Comparison of ENCODE assay signal across 19 cellular contexts in genomic region chr3:15685927-15686326, GRCh38.
A peak's percentile ranks its signal among the peaks of the same experiment; 100 is the strongest.
DNase-seq lines count a peak whose midpoint lies in the region; ATAC-seq and TF ChIP-seq lines count a peak whose summit lies in the region.
"Had no signal": no experiment of that assay in that cellular context is flagged by ENCODE, and none has a peak within 500 bp of the region (broad histone marks: within the 10 kb centered on the region; RNA-seq: fewer than 3 reads in every experiment).

No MANE protein-coding gene starts in this region.

- H3K79me2 ChIP-seq in SK-N-SH (ENCODE audit: insufficient read depth) = peaks cover 39% of the 10 kb centered on the region

- peaks cover 77 to 90% of the 10 kb centered on the region in 2 experiments for H3K36me3 ChIP-seq in SK-N-SH (replicated peaks in 1 of 2; ENCODE audit: control insufficient read depth in 1 of 2, insufficient read depth in 2 of 2, low read length in 1 of 2)
- H3K36me3 ChIP-seq: uterus had no signal

- peaks cover 29 to 33% of the 10 kb centered on the region in 2 experiments for H3K4me1 ChIP-seq in SK-N-SH (ENCODE audit: control insufficient read depth in 1 of 2, insufficient read depth in 2 of 2, low read depth in 1 of 2, low read length in 1 of 2)
- H3K4me1 ChIP-seq: Caco-2, uterus had no signal

- POLR2A ChIA-PET in SK-N-SH (lab: Yijun Ruan, JAX) = no interaction called here

- peak; percentile 71 to 80; a peak in 3 of 4 replicates for TF ChIP-seq EP300 in SK-N-SH (IDR thresholded peaks at IDR 0.05; ENCODE audit: borderline replicate concordance in 1 of 2, low read depth in 1 of 2, low read length in 1 of 2)

- peak overlapping the region; percentile 31 for H3K27ac ChIP-seq in 22Rv1
- peak overlapping the region; percentile 42 to 83 for H3K27ac ChIP-seq in SK-N-SH (ENCODE audit: low read depth in 2 of 2, low read length in 1 of 2)
- H3K27ac ChIP-seq: right atrium auricular region, RWPE1, uterus had no signal

- TF ChIP-seq CTCF in 22Rv1 (IDR thresholded peaks at IDR 0.05) = no peak
- no peak for TF ChIP-seq CTCF in SK-N-SH (IDR thresholded peaks at IDR 0.05)

- WGBS in SK-N-SH (ENCODE audit: low lambda C conversion rate) = 40% methylated on average over 7 of the region's 7 CpGs

- peak; percentile 7 for DNase-seq in ELF-1 (ENCODE audit: low read depth, low spot score)
- peak; percentile 58 for DNase-seq in SK-N-SH
- DNase-seq in globus pallidus (ENCODE audit: low spot score) = peak; percentile 55
- DNase-seq in mucosa of gallbladder (ENCODE audit: low spot score) = no peak
- DNase-seq: activated CD4-positive, CD25-positive, alpha-beta regulatory T cell treated with anti-CD3 and anti-CD28 coated beads, Interleukin-2, amount 50 U/mL, for 72 hours; activated CD8-positive, alpha-beta memory T cell treated with anti-CD3 and anti-CD28 coated beads, Interleukin-2, amount 50 U/mL, for 4 hours; activated naive CD4-positive, alpha-beta T cell; Caco-2; hypothalamus; kidney glomerular epithelial cell; NCI-H2171; stimulated activated CD4-positive, alpha-beta T cell treated with anti-CD3 and anti-CD28 coated beads, Interleukin-1b, Interleukin-23, amount 100 ng/mL, for 48 hours; uterus had no signal

- ATAC-seq in GM18498 (IDR thresholded peaks at IDR 0.05; ENCODE audit: unreplicated experiment) (no peak), GM21825 (IDR thresholded peaks at IDR 0.05; ENCODE audit: unreplicated experiment) (no peak), HG03135 (IDR thresholded peaks at IDR 0.05; ENCODE audit: unreplicated experiment) (no peak)

- peak overlapping the region; percentile 8; the same call in 1 of the 2 replicates for H3K4me2 ChIP-seq in SK-N-SH

- H3K9me3 ChIP-seq in SK-N-SH = no peaks in the 10 kb centered on the region
- H3K9me3 ChIP-seq: Caco-2, right atrium auricular region, uterus had no signal

- CTCF ChIA-PET in SK-N-SH (lab: Yijun Ruan, JAX) = interaction anchor here (1.9 kb wide), 1 partner anchor 55 kb away, joined by 6 read pairs; no protein-coding TSS in a partner anchor

- no peaks in the 10 kb centered on the region for H3K9me2 ChIP-seq in SK-N-SH

- TF ChIP-seq RAD21 in SK-N-SH (IDR thresholded peaks at IDR 0.05; ENCODE audit: low read length) = peak; percentile 29; the same call in 1 of the 2 replicates

- no peak overlapping the region for H2AFZ ChIP-seq in SK-N-SH (ENCODE audit: low read depth)

- H3F3A ChIP-seq in SK-N-SH (replicated peaks; ENCODE audit: insufficient read depth) = peaks cover 22% of the 10 kb centered on the region

- no peak overlapping the region for H3K4me3 ChIP-seq in SK-N-SH (ENCODE audit: low read depth in 2 of 2, low read length in 1 of 2)
- H3K4me3 ChIP-seq: right atrium auricular region, uterus had no signal

- no peak overlapping the region for H3K9ac ChIP-seq in SK-N-SH

- H4K20me1 ChIP-seq in SK-N-SH (ENCODE audit: insufficient read depth) = no peaks in the 10 kb centered on the region

- H3K27me3 ChIP-seq in SK-N-SH (ENCODE audit: insufficient read depth) = no peaks in the 10 kb centered on the region
- H3K27me3 ChIP-seq: right atrium auricular region, uterus had no signal

TF ChIP-seq in SK-N-SH, 30 proteins besides CTCF, POLR2A, EP300 and RAD21 (continues in another document):
- no peak for TF ChIP-seq MEF2A (IDR thresholded peaks at IDR 0.05; ENCODE audit: borderline replicate concordance, low read depth)
- no peak for TF ChIP-seq NRF1 (IDR thresholded peaks at IDR 0.05; ENCODE audit: low read depth, low read length)
- TF ChIP-seq, protein P1, sequence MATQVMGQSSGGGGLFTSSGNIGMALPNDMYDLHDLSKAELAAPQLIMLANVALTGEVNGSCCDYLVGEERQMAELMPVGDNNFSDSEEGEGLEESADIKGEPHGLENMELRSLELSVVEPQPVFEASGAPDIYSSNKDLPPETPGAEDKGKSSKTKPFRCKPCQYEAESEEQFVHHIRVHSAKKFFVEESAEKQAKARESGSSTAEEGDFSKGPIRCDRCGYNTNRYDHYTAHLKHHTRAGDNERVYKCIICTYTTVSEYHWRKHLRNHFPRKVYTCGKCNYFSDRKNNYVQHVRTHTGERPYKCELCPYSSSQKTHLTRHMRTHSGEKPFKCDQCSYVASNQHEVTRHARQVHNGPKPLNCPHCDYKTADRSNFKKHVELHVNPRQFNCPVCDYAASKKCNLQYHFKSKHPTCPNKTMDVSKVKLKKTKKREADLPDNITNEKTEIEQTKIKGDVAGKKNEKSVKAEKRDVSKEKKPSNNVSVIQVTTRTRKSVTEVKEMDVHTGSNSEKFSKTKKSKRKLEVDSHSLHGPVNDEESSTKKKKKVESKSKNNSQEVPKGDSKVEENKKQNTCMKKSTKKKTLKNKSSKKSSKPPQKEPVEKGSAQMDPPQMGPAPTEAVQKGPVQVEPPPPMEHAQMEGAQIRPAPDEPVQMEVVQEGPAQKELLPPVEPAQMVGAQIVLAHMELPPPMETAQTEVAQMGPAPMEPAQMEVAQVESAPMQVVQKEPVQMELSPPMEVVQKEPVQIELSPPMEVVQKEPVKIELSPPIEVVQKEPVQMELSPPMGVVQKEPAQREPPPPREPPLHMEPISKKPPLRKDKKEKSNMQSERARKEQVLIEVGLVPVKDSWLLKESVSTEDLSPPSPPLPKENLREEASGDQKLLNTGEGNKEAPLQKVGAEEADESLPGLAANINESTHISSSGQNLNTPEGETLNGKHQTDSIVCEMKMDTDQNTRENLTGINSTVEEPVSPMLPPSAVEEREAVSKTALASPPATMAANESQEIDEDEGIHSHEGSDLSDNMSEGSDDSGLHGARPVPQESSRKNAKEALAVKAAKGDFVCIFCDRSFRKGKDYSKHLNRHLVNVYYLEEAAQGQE (IDR thresholded peaks at IDR 0.05; ENCODE audit: low read depth, low read length) = no peak
- TF ChIP-seq FOXM1 (IDR thresholded peaks at IDR 0.05; ENCODE audit: low read depth) = 0 out of 2 replicates have a peak, but pooled peaks have one; percentile 38
- TF ChIP-seq ELF1 (IDR thresholded peaks at IDR 0.05) = no peak
- no peak for TF ChIP-seq IRF3 (IDR thresholded peaks at IDR 0.05; ENCODE audit: low read depth, low read length)
- TF ChIP-seq FOXJ3 (CRISPR knock-in tag; IDR thresholded peaks at IDR 0.05) = peak; percentile 98
- TF ChIP-seq ZBTB33 (IDR thresholded peaks at IDR 0.05; ENCODE audit: borderline replicate concordance, low read depth) = no peak
- peak; percentile 65 for TF ChIP-seq RXRA (IDR thresholded peaks at IDR 0.05; ENCODE audit: borderline replicate concordance, low read depth)
- no peak for TF ChIP-seq YY1 (IDR thresholded peaks at IDR 0.05; ENCODE audit: low read depth)
- TF ChIP-seq TAF1 (IDR thresholded peaks at IDR 0.05; ENCODE audit: borderline replicate concordance, low read depth, low read length) = no peak
- no peak for TF ChIP-seq GABPA (IDR thresholded peaks at IDR 0.05; ENCODE audit: low read depth)
- TF ChIP-seq JUND (IDR thresholded peaks at IDR 0.05) = peak; percentile 45
- peak; percentile 56; the same call in 1 of the 2 replicates for TF ChIP-seq MXI1 (IDR thresholded peaks at IDR 0.05; ENCODE audit: low read depth, low read length)
- TF ChIP-seq SMC3 (IDR thresholded peaks at IDR 0.05; ENCODE audit: low read depth, low read length) = no peak
- TF ChIP-seq CHD2 (IDR thresholded peaks at IDR 0.05; ENCODE audit: low read length, partially characterized antibody) = peak; percentile 72
- peak; percentile 87; the same call in 1 of the 2 replicates for TF ChIP-seq RCOR1 (IDR thresholded peaks at IDR 0.05; ENCODE audit: low read length)
- no peak for TF ChIP-seq TEAD4 (IDR thresholded peaks at IDR 0.05; ENCODE audit: borderline replicate concordance, insufficient read depth)
- TF ChIP-seq, protein P2, sequence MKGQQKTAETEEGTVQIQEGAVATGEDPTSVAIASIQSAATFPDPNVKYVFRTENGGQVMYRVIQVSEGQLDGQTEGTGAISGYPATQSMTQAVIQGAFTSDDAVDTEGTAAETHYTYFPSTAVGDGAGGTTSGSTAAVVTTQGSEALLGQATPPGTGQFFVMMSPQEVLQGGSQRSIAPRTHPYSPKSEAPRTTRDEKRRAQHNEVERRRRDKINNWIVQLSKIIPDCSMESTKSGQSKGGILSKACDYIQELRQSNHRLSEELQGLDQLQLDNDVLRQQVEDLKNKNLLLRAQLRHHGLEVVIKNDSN (IDR thresholded peaks at IDR 0.05; ENCODE audit: borderline replicate concordance, low read depth) = no peak
- TF ChIP-seq SIN3A (IDR thresholded peaks at IDR 0.05; ENCODE audit: borderline replicate concordance, low read depth, low read length) = 0 out of 2 replicates have a peak, but pooled peaks have one; percentile 27
